Comparison of ENCODE assay signal across 8 cellular contexts in genomic region chrX:141415889-141416288, GRCh38.
"Had no signal": no experiment of that assay in that cellular context is flagged by ENCODE, and none has a peak within 500 bp of the region (broad histone marks: within the 10 kb centered on the region; RNA-seq: fewer than 3 reads in every experiment).

No MANE protein-coding gene starts in this region.

- DNase-seq: GDM1, GF-D8 had no signal

- H3K4me3 ChIP-seq: GM12878 had no signal

- FAIRE-seq: G401.6, GM12878, GM12891, GM12892, GM18507, GM19239 had no signal

- ATAC-seq: GM12878 had no signal
